Comparison of ENCODE assay signal across 8 cellular contexts in genomic region chr3:177934001-177934891, GRCh38.
DNase-seq lines count a peak whose midpoint lies in the region; ATAC-seq, FAIRE-seq and TF ChIP-seq lines count a peak whose summit lies in the region.

No MANE protein-coding gene starts in this region.

- no peaks in the 10 kb centered on the region for H3K36me3 Mint-ChIP-seq in naive thymus-derived CD8-positive, alpha-beta T cell

- H3K9me3 ChIP-seq in pancreas (no peaks in the 10 kb centered on the region), MM.1S (replicated peaks; ENCODE audit: insufficient read depth, low read length) (no peaks in the 10 kb centered on the region)

- no peaks in the 10 kb centered on the region for H3K9me2 ChIP-seq in MM.1S (replicated peaks; ENCODE audit: insufficient read depth, low read length)

- H3K4me1 ChIP-seq in pancreas (peaks cover 0 to 6% (median 0%) of the 10 kb centered on the region in 3 donors), MM.1S (ENCODE audit: low read length) (no peaks in the 10 kb centered on the region)

- peak; percentile 70 for DNase-seq in Daoy (ENCODE audit: low read depth)
- peak; percentile 15 for DNase-seq in OCI-M1 (lab: John Stamatoyannopoulos, UW)
- peak; percentile 71 for DNase-seq in fibroblast of mammary gland (ENCODE audit: low read depth)
- DNase-seq in pancreas = peak in 2 of 6 donors; percentile 14 to 19
- no peak for DNase-seq in hepatic stellate cell (ENCODE audit: low spot score)
- DNase-seq in naive thymus-derived CD8-positive, alpha-beta T cell = no peak
- DNase-seq in globus pallidus (ENCODE audit: low spot score) = no peak
- no peak for DNase-seq in MM.1S

- H3K4me2 ChIP-seq in MM.1S (ENCODE audit: low read depth, low read length) = no peak overlapping the region

- intact Hi-C loops in pancreas (cut with DNase I) = no loop called here

- H3K4me3 ChIP-seq in fibroblast of mammary gland (ENCODE audit: control insufficient read depth, low read depth, low read length) (no peak overlapping the region), pancreas (no peak overlapping the region), MM.1S (ENCODE audit: low read length) (no peak overlapping the region)

- no peaks in the 10 kb centered on the region for H4K20me1 ChIP-seq in MM.1S (ENCODE audit: insufficient read depth, low read length)

- 62 to 64% methylated on average over 10 of the region's 10 CpGs for WGBS in pancreas, 2 donors

- H3K9me3 Mint-ChIP-seq in naive thymus-derived CD8-positive, alpha-beta T cell = no peaks in the 10 kb centered on the region

- POLR2A ChIA-PET in naive thymus-derived CD8-positive, alpha-beta T cell (lab: Charles Lee) = no interaction called here

- H3K36me3 ChIP-seq in pancreas = no peaks in the 10 kb centered on the region
- H3K36me3 ChIP-seq in MM.1S (replicated peaks; ENCODE audit: insufficient read depth, low read length) = no peaks in the 10 kb centered on the region

- H3K9ac ChIP-seq in MM.1S (ENCODE audit: low read length) = no peak overlapping the region

- ATAC-seq in pancreas = peak in 3 of 4 donors; percentile 36 to 64 (median 56)
- no peak for ATAC-seq in naive thymus-derived CD8-positive, alpha-beta T cell

- TF ChIP-seq CTCF in fibroblast of mammary gland (conservative IDR thresholded peaks at IDR 0.05; ENCODE audit: control insufficient read depth, insufficient read depth, low read depth, low read length) (no peak), pancreas (IDR thresholded peaks at IDR 0.05) (no peak), MM.1S (IDR thresholded peaks at IDR 0.05; ENCODE audit: low read length) (no peak)

- no peak overlapping the region for H3K4me3 Mint-ChIP-seq in naive thymus-derived CD8-positive, alpha-beta T cell

- peak overlapping the region in 1 of 10 donors; percentile 58 for H3K27ac Mint-ChIP-seq in naive thymus-derived CD8-positive, alpha-beta T cell

- H3K27me3 ChIP-seq in pancreas (no peaks in the 10 kb centered on the region), MM.1S (replicated peaks; ENCODE audit: insufficient read depth, low read length) (no peaks in the 10 kb centered on the region)

- H2AFZ ChIP-seq in MM.1S (ENCODE audit: low read length) = no peak overlapping the region

- FAIRE-seq in pancreas (lab: Jason Lieb, UNC) = no peak

- peaks cover 0 to 5% (median 2%) of the 10 kb centered on the region in 4 donors for H3K4me1 Mint-ChIP-seq in naive thymus-derived CD8-positive, alpha-beta T cell

- no peaks in the 10 kb centered on the region for H3K27me3 Mint-ChIP-seq in naive thymus-derived CD8-positive, alpha-beta T cell

- no peaks in the 10 kb centered on the region for H3K79me2 ChIP-seq in MM.1S (ENCODE audit: low read length)

- H3F3A ChIP-seq in MM.1S (ENCODE audit: insufficient read depth, low read length) = no peaks in the 10 kb centered on the region

- H3K27ac ChIP-seq in pancreas (no peak overlapping the region), MM.1S (ENCODE audit: low read length) (no peak overlapping the region)

Comparison
In these comparisons a context has a peak if more than half of its experiments do, and no peak if none do; other contexts are left out.
1. DNase-seq: peak in Daoy (single experiment), OCI-M1 (single experiment) and fibroblast of mammary gland (single experiment); none in hepatic stellate cell (single experiment), naive thymus-derived CD8-positive, alpha-beta T cell (0 of 10), globus pallidus (single experiment) and MM.1S (single experiment).
2. ATAC-seq: peak in pancreas (3 of 4); none in naive thymus-derived CD8-positive, alpha-beta T cell (0 of 2).